In genomic region chr1:87329051-87329755, GRCh38 we compare ENCODE assay signal across 1 cellular context.
TF ChIP-seq lines count a peak whose summit lies in the region.

No MANE protein-coding gene starts in this region.

TF ChIP-seq in GM23338, 12 proteins besides CTCF, POLR2A, EP300 and RAD21 (continued from another document):
- no peak for TF ChIP-seq REST (IDR thresholded peaks at IDR 0.05; ENCODE audit: unreplicated experiment)
- TF ChIP-seq JUNB (IDR thresholded peaks at IDR 0.05; ENCODE audit: unreplicated experiment), result no peak
- TF ChIP-seq NANOG (IDR thresholded peaks at IDR 0.05; ENCODE audit: borderline replicate concordance), result no peak
- no peak for TF ChIP-seq POLR2AphosphoS5 (IDR thresholded peaks at IDR 0.05; ENCODE audit: low read depth)
- TF ChIP-seq STAT1 (IDR thresholded peaks at IDR 0.05; ENCODE audit: unreplicated experiment), result no peak
- TF ChIP-seq ZNF331 (CRISPR knock-in tag; IDR thresholded peaks at IDR 0.05; ENCODE audit: low read depth), result no peak
- TF ChIP-seq CREB1 (CRISPR knock-in tag; IDR thresholded peaks at IDR 0.05; ENCODE audit: low read depth), result no peak
TF ChIP-seq in GM23338: peak in this region for 0.
